ENCODE assay signal across 8 cellular contexts in genomic region chr19:48511800-48512503, GRCh38. TPM values are rescaled to one million over a fixed set of nuclear protein-coding genes. Genes with fewer than 3 reads are reported as not detected.
DNase-seq lines count a peak whose midpoint lies in the region; ATAC-seq and TF ChIP-seq lines count a peak whose summit lies in the region.

TSS of gene LMTK3 (minus strand) at chr19:48511835. CDS start at chr19:48511576, 259 bp downstream.

- DNase-seq in COR-L47 (lab: John Stamatoyannopoulos, UW) (peak; percentile 90), NCI-H1694 (lab: John Stamatoyannopoulos, UW) (peak; percentile 88), coronary artery (ENCODE audit: low spot score) (no peak), neural crest cell (ENCODE audit: low read depth, low spot score) (no peak), transverse colon (peak; percentile 55), brain microvascular endothelial cell (no peak)
- DNase-seq in activated CD4-positive, alpha-beta T cell treated with anti-CD3 and anti-CD28 coated beads for 4 hours = peak; percentile 74 to 81

- no peak for TF ChIP-seq POLR2A in transverse colon (IDR thresholded peaks at IDR 0.05)

- TF ChIP-seq EP300 in transverse colon (IDR thresholded peaks at IDR 0.05; ENCODE audit: low read depth) = no peak

- peaks cover 35% of the 10 kb centered on the region for H3K27me3 Mint-ChIP-seq in neural crest cell (ENCODE audit: low read depth)

- intact Hi-C loops in transverse colon (cut with DNase I; ENCODE audit: low total_unique reads) = no loop called here

- no peaks in the 10 kb centered on the region for H3K9me3 Mint-ChIP-seq in neural crest cell

- H3K4me3 ChIP-seq in coronary artery (peak within 1 kb of the TSS; percentile 61), transverse colon (peak within 1 kb of the TSS in 1 of 4 donors; percentile 7), brain microvascular endothelial cell (ENCODE audit: low read depth, low read length) (no peak within 1 kb of the TSS)

- in situ Hi-C loops in transverse colon (cut with MboI; ENCODE audit: low pct_ligation_motif_present in 1 of 4, low pct_unique_long_range_greater_than_20kb in 1 of 4, low sequenced_read_pairs in 3 of 4) = no loop called here
- in situ Hi-C loops in brain microvascular endothelial cell (cut with HindIII; ENCODE audit: low pct_ligation_motif_present, low sequenced_read_pairs) = no loop called here

- no peak for ATAC-seq in HG03469 (IDR thresholded peaks at IDR 0.05; ENCODE audit: unreplicated experiment)

- H3K4me1 Mint-ChIP-seq in neural crest cell = peaks cover 14% of the 10 kb centered on the region

- peaks cover 45% of the 10 kb centered on the region for H3K27me3 ChIP-seq in transverse colon
- peaks cover 11% of the 10 kb centered on the region for H3K27me3 ChIP-seq in brain microvascular endothelial cell (replicated peaks)

- no peaks in the 10 kb centered on the region for H3K36me3 Mint-ChIP-seq in neural crest cell (ENCODE audit: low read depth)

- H3K27ac Mint-ChIP-seq in neural crest cell (ENCODE audit: unreplicated experiment) = no peak within 1 kb of the TSS

- peaks cover 0 to 9% (median 4%) of the 10 kb centered on the region in 4 donors for H3K4me1 ChIP-seq in transverse colon

- peak within 1 kb of the TSS in 1 of 2 donors; percentile 40 for H3K27ac ChIP-seq in coronary artery
- no peak within 1 kb of the TSS for H3K27ac ChIP-seq in transverse colon
- H3K27ac ChIP-seq in brain microvascular endothelial cell = no peak within 1 kb of the TSS

- 0 to 11% methylated on average over 4 to 30 of the region's 32 CpGs for WGBS in transverse colon (ENCODE audit: low coverage in 1 of 2), 2 donors

- TF ChIP-seq CTCF in coronary artery (IDR thresholded peaks at IDR 0.05) (no peak), neural crest cell (conservative IDR thresholded peaks at IDR 0.05) (no peak), transverse colon (IDR thresholded peaks at IDR 0.05) (no peak), brain microvascular endothelial cell (IDR thresholded peaks at IDR 0.05; ENCODE audit: low read depth, low read length, missing control alignments) (no peak)

- H3K9me3 ChIP-seq in transverse colon = no peaks in the 10 kb centered on the region

- H3K36me3 ChIP-seq in transverse colon = no peaks in the 10 kb centered on the region
- no peaks in the 10 kb centered on the region for H3K36me3 ChIP-seq in brain microvascular endothelial cell (replicated peaks)

- peak within 1 kb of the TSS; percentile 83 for H3K4me3 Mint-ChIP-seq in neural crest cell

RNA-seq across cellular contexts. Expression of gene LMTK3, which starts in this region (rescaled TPM):
- 3.1 and 3.3 TPM in 2 replicates for total RNA-seq in neural crest cell
- 1 to 10 TPM in 2 of 4 donors, under 1 TPM in 1, not detected in 1; 0.68 to 2.4 (median 1.1) TPM for total RNA-seq in transverse colon

Comparison
In these comparisons a context has a peak if more than half of its experiments do, and no peak if none do; other contexts are left out.
1. DNase-seq: peak in COR-L47 (single experiment), NCI-H1694 (single experiment), activated CD4-positive, alpha-beta T cell treated with anti-CD3 and anti-CD28 coated beads for 4 hours (2 of 2) and transverse colon (single experiment); none in coronary artery (single experiment), neural crest cell (single experiment) and brain microvascular endothelial cell (single experiment).